12 cellular contexts compared by ENCODE assay signal in genomic region chr5:77138981-77139380, GRCh38. TPM values are rescaled to one million over a fixed set of nuclear protein-coding genes. Genes with fewer than 3 reads are reported as not detected.
A peak's percentile ranks its signal among the peaks of the same experiment; 100 is the strongest.
DNase-seq lines count a peak whose midpoint lies in the region; ATAC-seq and TF ChIP-seq lines count a peak whose summit lies in the region.
"Had no signal": no experiment of that assay in that cellular context is flagged by ENCODE, and none has a peak within 500 bp of the region (broad histone marks: within the 10 kb centered on the region; RNA-seq: fewer than 3 reads in every experiment).

No MANE protein-coding gene starts in this region.

- H3K36me3 ChIP-seq in right atrium auricular region (no peaks in the 10 kb centered on the region), brain microvascular endothelial cell (replicated peaks) (no peaks in the 10 kb centered on the region), right lobe of liver (no peaks in the 10 kb centered on the region), uterus (no peaks in the 10 kb centered on the region)
- H3K36me3 ChIP-seq: ascending aorta, upper lobe of right lung had no signal

- H3K27me3 ChIP-seq in right atrium auricular region (no peaks in the 10 kb centered on the region), brain microvascular endothelial cell (replicated peaks) (no peaks in the 10 kb centered on the region), right lobe of liver (no peaks in the 10 kb centered on the region), uterus (no peaks in the 10 kb centered on the region)
- H3K27me3 ChIP-seq: ascending aorta, upper lobe of right lung had no signal

- no peak for TF ChIP-seq POLR2A in right lobe of liver (IDR thresholded peaks at IDR 0.05)
- TF ChIP-seq POLR2A in uterus (IDR thresholded peaks at IDR 0.05), result no peak

- DNase-seq in Right ventricle myocardium inferior (ENCODE audit: missing footprints) (peak; percentile 68), right atrium auricular region (ENCODE audit: low spot score) (no peak), brain microvascular endothelial cell (peak; percentile 67), right lobe of liver (peak in 2 of 3 donors; percentile 23 to 84), uterus (peak; percentile 67 to 91), NCI-H2196 (lab: John Stamatoyannopoulos, UW; ENCODE audit: unreplicated experiment) (no peak), NCI-H774 (lab: John Stamatoyannopoulos, UW) (no peak)
- no peak for DNase-seq in stimulated activated naive CD4-positive, alpha-beta T cell (lab: John Stamatoyannopoulos, UW)
- DNase-seq: activated CD8-positive, alpha-beta memory T cell treated with anti-CD3 and anti-CD28 coated beads, Interleukin-2, amount 10 ng/mL, durations not matched to agents 7 days and 5 days; NCI-H524 treated with DMSO at 0.1 percent for 48 hours; upper lobe of right lung had no signal

- no peak for TF ChIP-seq CTCF in right atrium auricular region (IDR thresholded peaks at IDR 0.05)
- no peak for TF ChIP-seq CTCF in brain microvascular endothelial cell (IDR thresholded peaks at IDR 0.05; ENCODE audit: low read depth, low read length, missing control alignments)
- no peak for TF ChIP-seq CTCF in right lobe of liver (IDR thresholded peaks at IDR 0.05)
- no peak for TF ChIP-seq CTCF in uterus (IDR thresholded peaks at IDR 0.05)

- in situ Hi-C loops in brain microvascular endothelial cell (cut with HindIII; ENCODE audit: low pct_ligation_motif_present, low sequenced_read_pairs), result no loop called here

- peak overlapping the region in 1 of 2 donors; percentile 49 for H3K27ac ChIP-seq in right atrium auricular region
- H3K27ac ChIP-seq in brain microvascular endothelial cell, result no peak overlapping the region
- H3K27ac ChIP-seq in right lobe of liver, result peak overlapping the region in 1 of 3 donors; percentile 19
- peak overlapping the region; percentile 58 to 79 for H3K27ac ChIP-seq in uterus
- H3K27ac ChIP-seq: ascending aorta, upper lobe of right lung had no signal

- intact Hi-C loops in Right ventricle myocardium inferior (cut with DNase I), result no loop called here
- intact Hi-C loops in right lobe of liver (cut with DNase I), result no loop called here
- intact Hi-C loops in uterus (cut with DNase I; ENCODE audit: low total_unique reads), result no loop called here

- ATAC-seq in Right ventricle myocardium inferior (peak; percentile 76), right lobe of liver (peak; percentile 51 to 92 (median 75))
- ATAC-seq: activated CD8-positive, alpha-beta memory T cell treated with anti-CD3 and anti-CD28 coated beads, Interleukin-2, amount 10 ng/mL, durations not matched to agents 7 days and 5 days; upper lobe of right lung had no signal

- H3K4me1 ChIP-seq in right atrium auricular region (no peaks in the 10 kb centered on the region), right lobe of liver (peaks cover 0 to 7% (median 0%) of the 10 kb centered on the region in 4 donors), uterus (peaks cover 0 to 5% of the 10 kb centered on the region in 2 donors)
- H3K4me1 ChIP-seq: ascending aorta, upper lobe of right lung had no signal

- no peaks in the 10 kb centered on the region for H3K9me3 ChIP-seq in right atrium auricular region
- H3K9me3 ChIP-seq in right lobe of liver, result no peaks in the 10 kb centered on the region
- no peaks in the 10 kb centered on the region for H3K9me3 ChIP-seq in uterus
- H3K9me3 ChIP-seq: ascending aorta, upper lobe of right lung had no signal

- WGBS in right lobe of liver (ENCODE audit: insufficient coverage, low coverage, low lambda C conversion rate, missing lambda C conversion rate), result 36% methylated on average over 3 of the region's 5 CpGs

- H3K4me3 ChIP-seq in right atrium auricular region (no peak overlapping the region), brain microvascular endothelial cell (ENCODE audit: low read depth, low read length) (no peak overlapping the region), right lobe of liver (peak overlapping the region in 1 of 3 donors; percentile 24), uterus (no peak overlapping the region)
- H3K4me3 ChIP-seq: ascending aorta, upper lobe of right lung had no signal

RNA-seq across cellular contexts. Expression of gene ZBED3, which starts 51.9 kb away (rescaled TPM):
- total RNA-seq in Right ventricle myocardium inferior (6.5 TPM), right atrium auricular region (1 to 10 TPM; 3.9 to 4.3 TPM), right lobe of liver (10 to 100 TPM in 3 of 6 experiments, 1 to 10 TPM in 3; 3.6 to 29.4 (median 11.0) TPM), uterus (10 to 100 TPM in 1 of 4 donors, 1 to 10 TPM in 3; 2.6 to 26.9 (median 4.7) TPM)

Comparison
In these comparisons a context has a peak if more than half of its experiments do, and no peak if none do; other contexts are left out.
1. DNase-seq: peak in Right ventricle myocardium inferior (single experiment), brain microvascular endothelial cell (single experiment), right lobe of liver (2 of 3) and uterus (2 of 2); none in right atrium auricular region (single experiment), NCI-H2196 (single experiment), NCI-H774 (single experiment) and stimulated activated naive CD4-positive, alpha-beta T cell (0 of 6).